ENCODE assay signal across 9 cellular contexts in genomic region chr10:126459878-126460481, GRCh38.
A peak's percentile ranks its signal among the peaks of the same experiment; 100 is the strongest.
DNase-seq lines count a peak whose midpoint lies in the region; ATAC-seq and TF ChIP-seq lines count a peak whose summit lies in the region.
"Had no signal": no experiment of that assay in that cellular context is flagged by ENCODE, and none has a peak within 500 bp of the region (broad histone marks: within the 10 kb centered on the region; RNA-seq: fewer than 3 reads in every experiment).

No MANE protein-coding gene starts in this region.

- no peak for ATAC-seq in HG03159 (IDR thresholded peaks at IDR 0.05; ENCODE audit: unreplicated experiment)
- ATAC-seq in HG03342 (IDR thresholded peaks at IDR 0.05; ENCODE audit: unreplicated experiment): no peak

- H3K4me1 Mint-ChIP-seq in chondrocyte (ENCODE audit: low read depth): peaks cover 22% of the 10 kb centered on the region

- H3K27ac Mint-ChIP-seq in chondrocyte (ENCODE audit: unreplicated experiment): peak overlapping the region; percentile 75

- DNase-seq in Daoy (ENCODE audit: low read depth): peak; percentile 94
- DNase-seq in NCI-H146 (lab: John Stamatoyannopoulos, UW): peak; percentile 57
- no peak for DNase-seq in chondrocyte (ENCODE audit: low spot score)
- peak; percentile 44 for DNase-seq in non-pigmented ciliary epithelial cell (ENCODE audit: low read depth)
- DNase-seq in D341Med (ENCODE audit: low spot score): no peak
- no peak for DNase-seq in NK-92 (lab: John Stamatoyannopoulos, UW; ENCODE audit: unreplicated experiment)
- DNase-seq: activated CD8-positive, alpha-beta memory T cell treated with anti-CD3 and anti-CD28 coated beads, Interleukin-2, amount 50 U/mL, for 48 hours had no signal

- no peaks in the 10 kb centered on the region for H3K36me3 Mint-ChIP-seq in chondrocyte (ENCODE audit: low read depth)

- H3K9me3 Mint-ChIP-seq in chondrocyte (ENCODE audit: low read depth): no peaks in the 10 kb centered on the region

- H3K4me3 Mint-ChIP-seq in chondrocyte (ENCODE audit: unreplicated experiment): no peak overlapping the region

- TF ChIP-seq CTCF in chondrocyte (IDR thresholded peaks at IDR 0.05): peak; percentile 3

- H3K27me3 Mint-ChIP-seq in chondrocyte (ENCODE audit: low read depth): peaks cover 2% of the 10 kb centered on the region

Comparison
In these comparisons a context has a peak if more than half of its experiments do, and no peak if none do; other contexts are left out.
1. DNase-seq: peak in Daoy (single experiment), NCI-H146 (single experiment) and non-pigmented ciliary epithelial cell (single experiment); none in chondrocyte (single experiment), D341Med (single experiment) and NK-92 (single experiment).